Comparison of ENCODE assay signal across 8 cellular contexts in the genomic region with DNA sequence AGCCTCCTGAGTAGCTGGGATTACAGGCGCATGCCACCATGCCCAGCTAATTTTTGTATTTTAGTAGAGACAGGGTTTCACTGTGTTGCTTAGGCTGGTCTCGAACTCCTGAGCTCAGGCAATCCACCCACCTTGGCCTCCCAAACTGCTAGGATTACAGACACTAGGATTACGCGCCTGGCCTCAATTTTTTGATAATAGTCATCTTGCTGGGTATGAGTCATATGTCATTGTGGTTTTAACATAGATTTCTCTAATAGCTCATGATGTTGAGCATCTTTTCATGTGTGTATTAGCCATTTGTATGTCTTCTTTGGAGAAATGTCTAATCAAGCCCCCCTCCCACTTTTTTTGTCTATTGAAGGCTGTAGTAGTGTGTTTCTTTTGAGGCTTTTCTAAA. TPM values are rescaled to one million over a fixed set of nuclear protein-coding genes. Genes with fewer than 3 reads are reported as not detected.
DNase-seq lines count a peak whose midpoint lies in the region; TF ChIP-seq lines count a peak whose summit lies in the region.
"Not testable (repeated sequence)": the region's sequence is repeated elsewhere in the genome, so short reads cannot be mapped to it uniquely, and the experiment has no call there.

No MANE protein-coding gene starts in this region.

- in situ Hi-C loops in brain microvascular endothelial cell (cut with HindIII; ENCODE audit: low pct_ligation_motif_present, low sequenced_read_pairs) = not testable (repeated sequence)

- not testable (repeated sequence) for H2AFZ ChIP-seq in mesenchymal stem cell (ENCODE audit: low read depth, low read length)

- not testable (repeated sequence) for H3K9ac ChIP-seq in mesenchymal stem cell (ENCODE audit: low read length)

- H3K27ac ChIP-seq in RWPE1; brain microvascular endothelial cell; mesenchymal stem cell (ENCODE audit: low read length, poor library complexity, severe bottlenecking): not testable (repeated sequence)

- not testable (repeated sequence) for H3K4me2 ChIP-seq in mesenchymal stem cell (ENCODE audit: low read length, poor library complexity, severe bottlenecking)

- peak; percentile 5 for DNase-seq in AG08395 (ENCODE audit: low spot score)
- DNase-seq in EL = peak; percentile 31
- peak; percentile 58 for DNase-seq in HT1080 (ENCODE audit: low read depth)
- DNase-seq in RWPE1 (ENCODE audit: low spot score) = peak; percentile 16
- DNase-seq in brain microvascular endothelial cell = peak; percentile 75
- peak; percentile 3 for DNase-seq in fibroblast of gingiva (ENCODE audit: low read depth)
- peak; percentile 21 for DNase-seq in fibroblast of villous mesenchyme (ENCODE audit: low read depth)
- peak; percentile 51 for DNase-seq in mesenchymal stem cell

- H4K8ac ChIP-seq in mesenchymal stem cell (ENCODE audit: low read length) = not testable (repeated sequence)

- not testable (repeated sequence) for H3K27me3 ChIP-seq in brain microvascular endothelial cell (replicated peaks); mesenchymal stem cell (ENCODE audit: control insufficient read depth in 1 of 2, insufficient read depth in 1 of 2, low read length in 2 of 2)

- H2BK12ac ChIP-seq in mesenchymal stem cell (ENCODE audit: low read length in 2 of 2) = not testable (repeated sequence)

- TF ChIP-seq CTCF in RWPE1 (conservative IDR thresholded peaks at IDR 0.05; ENCODE audit: low read depth); brain microvascular endothelial cell (IDR thresholded peaks at IDR 0.05; ENCODE audit: low read depth, low read length, missing control alignments); fibroblast of villous mesenchyme (IDR thresholded peaks at IDR 0.05; ENCODE audit: insufficient read depth, low read depth, low read length): not testable (repeated sequence)

- not testable (repeated sequence) for H2BK15ac ChIP-seq in mesenchymal stem cell (ENCODE audit: low read depth, poor library complexity, severe bottlenecking)

- not testable (repeated sequence) for H3K4me1 ChIP-seq in mesenchymal stem cell (ENCODE audit: control insufficient read depth, insufficient read depth, low read depth, low read length)

- not testable (repeated sequence) for H3K9me3 ChIP-seq in mesenchymal stem cell (ENCODE audit: control insufficient read depth, low read length)

- WGBS in mesenchymal stem cell = 63% methylated on average over 3 of the region's 4 CpGs

- H4K91ac ChIP-seq in mesenchymal stem cell (ENCODE audit: low read length) = not testable (repeated sequence)

- not testable (repeated sequence) for H3K4ac ChIP-seq in mesenchymal stem cell (ENCODE audit: low read depth in 1 of 2, low read length in 2 of 2)

- H3K23ac ChIP-seq in mesenchymal stem cell (ENCODE audit: low read length in 2 of 2) = not testable (repeated sequence)

- POLR2A ChIA-PET in RWPE1 (lab: Yijun Ruan, JAX; ENCODE audit: low non-redundant PET) = interaction anchor here (0.7 kb wide), 1 partner anchor 468 kb away, joined by 3 read pairs; no protein-coding TSS in a partner anchor

- H2AK5ac ChIP-seq in mesenchymal stem cell (ENCODE audit: low read length, severe bottlenecking) = not testable (repeated sequence)

- not testable (repeated sequence) for H3K18ac ChIP-seq in mesenchymal stem cell (ENCODE audit: low read depth in 1 of 2, low read length in 2 of 2)

- H2BK5ac ChIP-seq in mesenchymal stem cell (ENCODE audit: low read depth, low read length, poor library complexity, severe bottlenecking) = not testable (repeated sequence)

- not testable (repeated sequence) for H2BK120ac ChIP-seq in mesenchymal stem cell (ENCODE audit: low read depth, low read length)

- H3K79me1 ChIP-seq in mesenchymal stem cell (replicated peaks; ENCODE audit: low read length, poor library complexity, severe bottlenecking) = peaks cover 15% of the 10 kb centered on the region

- H3K4me3 ChIP-seq in brain microvascular endothelial cell (ENCODE audit: low read depth, low read length); fibroblast of villous mesenchyme (ENCODE audit: low read depth, low read length); mesenchymal stem cell (ENCODE audit: insufficient read depth in 1 of 2, low read depth in 1 of 2, low read length in 2 of 2): not testable (repeated sequence)

- CTCF ChIA-PET in RWPE1 (lab: Yijun Ruan, JAX) = not testable (repeated sequence)

- H3K14ac ChIP-seq in mesenchymal stem cell (ENCODE audit: low read length in 2 of 2) = not testable (repeated sequence)

- H3K36me3 ChIP-seq in brain microvascular endothelial cell (replicated peaks); mesenchymal stem cell (ENCODE audit: control insufficient read depth in 1 of 2, insufficient read depth in 2 of 2, low read depth in 1 of 2, low read length in 2 of 2): not testable (repeated sequence)

RNA-seq across cellular contexts. Expression of gene MIPOL1, which starts 38.3 kb away (rescaled TPM):
- 7.7 and 8.1 TPM in 2 replicates for total RNA-seq in HT1080 (2014; rRNA removed; shearing (Covaris generic))
- polyA plus RNA-seq in HT1080 (2015; cell fraction: cytosol; rRNA removed) = 6.4 and 6.8 TPM in 2 replicates
- polyA plus RNA-seq in HT1080 (2015; cell fraction: nucleus; rRNA removed) = 5.8 and 8.9 TPM in 2 replicates
- 10.0 and 14.7 TPM in 2 replicates for total RNA-seq in fibroblast of villous mesenchyme
- polyA plus RNA-seq in mesenchymal stem cell (2013, experiment 1 of 2) = 11.6 TPM
- 11.1 TPM for polyA plus RNA-seq in mesenchymal stem cell (2013, experiment 2 of 2)

Comparison
In these comparisons a context has a peak if more than half of its experiments do, and no peak if none do; other contexts are left out.
1. DNase-seq: peak in every context shown above with its lines; median percentile 75 in brain microvascular endothelial cell; 58 in HT1080; 51 in mesenchymal stem cell; 31 in EL; 21 in fibroblast of villous mesenchyme; 16 in RWPE1; 5 in AG08395; 3 in fibroblast of gingiva.